13 cellular contexts compared by ENCODE assay signal in the genomic region with DNA sequence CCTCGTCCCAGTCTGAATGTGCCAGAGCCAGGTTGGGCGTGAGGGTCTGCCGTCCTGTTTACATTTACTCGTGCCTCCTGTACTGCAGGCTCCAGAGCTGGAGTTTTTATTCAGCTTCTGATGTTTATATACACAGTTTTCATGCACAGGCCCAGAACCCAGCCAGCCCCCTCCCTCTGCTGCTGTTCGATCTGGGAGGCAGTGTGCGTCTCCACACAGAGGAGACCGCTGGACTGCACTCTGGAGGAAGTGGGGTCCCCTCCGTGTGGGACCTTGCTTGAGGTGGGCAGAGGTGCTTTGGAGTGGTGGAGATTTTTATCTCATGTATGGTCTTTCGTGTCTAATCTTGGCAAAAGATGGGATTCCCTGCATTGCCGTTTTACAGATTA.
"Had no signal": no experiment of that assay in that cellular context is flagged by ENCODE, and none has a peak within 500 bp of the region (broad histone marks: within the 10 kb centered on the region; RNA-seq: fewer than 3 reads in every experiment).

No MANE protein-coding gene starts in this region.

- H3K27ac ChIP-seq: breast epithelium, right lobe of liver, upper lobe of right lung had no signal

- H3K36me3 ChIP-seq: breast epithelium, right lobe of liver, upper lobe of right lung had no signal

- H3K4me3 ChIP-seq: breast epithelium, dorsolateral prefrontal cortex, right lobe of liver, upper lobe of right lung had no signal

- H3K4me1 ChIP-seq: breast epithelium, right lobe of liver had no signal

- H3K9me3 ChIP-seq: breast epithelium, right lobe of liver, upper lobe of right lung had no signal

- ATAC-seq: stimulated activated naive CD8-positive, alpha-beta T cell treated with anti-CD3 and anti-CD28 coated beads, Interleukin-15, Interleukin-2, amounts not matched to agents 100 U/mL and 50 U/mL, for 24 hours; T-helper 17 cell had no signal

- DNase-seq: activated CD4-positive, alpha-beta T cell treated with anti-CD3 and anti-CD28 coated beads, Interleukin-2, amount 50 U/mL, for 1 hour; activated CD4-positive, CD25-positive, alpha-beta regulatory T cell; activated gamma-delta T cell; activated naive CD8-positive, alpha-beta T cell treated with anti-CD3 and anti-CD28 coated beads for 36 hours; activated T-cell treated with anti-CD3 and anti-CD28 coated beads, Interleukin-2, amount 50 U/mL, for 24 hours; right lobe of liver; stimulated activated CD4-positive, alpha-beta T cell treated with anti-CD3 and anti-CD28 coated beads, Interleukin-4, amount 100 ng/mL, for 1 hour; stimulated activated CD8-positive, alpha-beta memory T cell treated with anti-CD3 and anti-CD28 coated beads, Interleukin-4, amount 100 ng/mL, for 48 hours; stimulated activated naive CD8-positive, alpha-beta T cell treated with anti-CD3 and anti-CD28 coated beads, Interleukin-15, Interleukin-2, amounts not matched to agents 100 U/mL and 50 U/mL, for 24 hours; T-helper 17 cell had no signal

- H3K27me3 ChIP-seq: breast epithelium, right lobe of liver, upper lobe of right lung had no signal
